13 cellular contexts compared by ENCODE assay signal in the genomic region with DNA sequence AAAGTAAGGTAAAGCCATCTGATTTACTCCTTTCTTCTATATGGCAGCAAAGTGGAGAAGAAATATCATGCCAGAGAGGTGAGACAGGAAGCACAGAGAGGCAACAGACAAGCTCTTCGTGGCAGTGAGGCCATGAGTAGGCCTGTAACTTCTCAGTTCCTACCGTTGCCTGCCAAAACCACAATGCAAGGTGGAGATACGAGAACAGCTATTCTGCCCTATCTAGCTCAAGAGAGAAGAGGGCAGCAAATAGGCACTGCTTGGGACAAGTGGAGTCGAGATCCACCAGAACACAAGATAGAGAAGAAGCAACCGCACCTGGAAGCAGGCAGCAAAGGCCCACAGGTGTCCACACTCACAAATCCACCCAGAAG. TPM values are rescaled to one million over a fixed set of nuclear protein-coding genes. Genes with fewer than 3 reads are reported as not detected.
DNase-seq lines count a peak whose midpoint lies in the region; ATAC-seq and TF ChIP-seq lines count a peak whose summit lies in the region.
"Had no signal": no experiment of that assay in that cellular context is flagged by ENCODE, and none has a peak within 500 bp of the region (broad histone marks: within the 10 kb centered on the region; RNA-seq: fewer than 3 reads in every experiment).

No MANE protein-coding gene starts in this region.

- peaks cover 26% of the 10 kb centered on the region for H3K4me1 Mint-ChIP-seq in activated naive CD4-positive, alpha-beta T cell treated with anti-CD3 and anti-CD28 coated beads, Interleukin-2, amount 10 ng/mL, durations not matched to agents 7 days and 5 days
- peaks cover 22% of the 10 kb centered on the region for H3K4me1 Mint-ChIP-seq in activated T-helper 2 cell treated with anti-CD3 and anti-CD28 coated beads, Interferon-gamma antibody, Interleukin-2, Interleukin-4, amounts not matched to agents 10 μg/mL and 5 μg/mL and 100 μg/mL, durations not matched to agents 14 hours and 24 hours and 36 hours (ENCODE audit: low read depth)
- peaks cover 32% of the 10 kb centered on the region for H3K4me1 Mint-ChIP-seq in stimulated activated memory B cell treated with anti-CD40 and anti-IgM and Interleukin-4, amounts not matched to agents 10 μg/mL and 1 μg/mL and 100 μg/mL, for 72 hours

- no peaks in the 10 kb centered on the region for H3K27me3 Mint-ChIP-seq in activated naive CD4-positive, alpha-beta T cell treated with anti-CD3 and anti-CD28 coated beads, Interleukin-2, amount 10 ng/mL, durations not matched to agents 7 days and 5 days
- no peaks in the 10 kb centered on the region for H3K27me3 Mint-ChIP-seq in activated T-helper 2 cell treated with anti-CD3 and anti-CD28 coated beads, Interferon-gamma antibody, Interleukin-2, Interleukin-4, amounts not matched to agents 10 μg/mL and 5 μg/mL and 100 μg/mL, durations not matched to agents 14 hours and 24 hours and 36 hours (ENCODE audit: low read depth)
- no peaks in the 10 kb centered on the region for H3K27me3 Mint-ChIP-seq in stimulated activated memory B cell treated with anti-CD40 and anti-IgM and Interleukin-4, amounts not matched to agents 10 μg/mL and 1 μg/mL and 100 μg/mL, for 72 hours

- H3K36me3 ChIP-seq in Peyer's patch = no peaks in the 10 kb centered on the region
- H3K36me3 ChIP-seq: adrenal gland had no signal

- no peak for TF ChIP-seq POLR2A in Peyer's patch (IDR thresholded peaks at IDR 0.05)

- DNase-seq in activated naive CD4-positive, alpha-beta T cell treated with anti-CD3 and anti-CD28 coated beads, Interleukin-2, amount 10 ng/mL, durations not matched to agents 7 days and 5 days = peak; percentile 46
- DNase-seq in activated naive CD4-positive, alpha-beta T cell treated with Interleukin-2 at 50 U/mL for 16 hours = no peak
- DNase-seq in HUDEP-2 (lab: John Stamatoyannopoulos, UW; ENCODE audit: unreplicated experiment in 76 of 76) (peak in 72 of 76 experiments; percentile 21 to 88 (median 64)), foreskin fibroblast (no peak), Peyer's patch (no peak), sciatic nerve (ENCODE audit: low spot score) (no peak)
- peak; percentile 17 for DNase-seq in activated T-helper 2 cell treated with anti-CD3 and anti-CD28 coated beads, Interferon-gamma antibody, Interleukin-2, Interleukin-4, amounts not matched to agents 10 μg/mL and 5 μg/mL and 100 μg/mL, durations not matched to agents 14 hours and 24 hours and 36 hours (ENCODE audit: low spot score)
- DNase-seq: adrenal gland, GM23248, NCI-H1105 treated with DMSO at 0.1 percent for 48 hours, small intestine had no signal

- no peak overlapping the region for H3K4me3 Mint-ChIP-seq in activated naive CD4-positive, alpha-beta T cell treated with anti-CD3 and anti-CD28 coated beads, Interleukin-2, amount 10 ng/mL, durations not matched to agents 7 days and 5 days
- H3K4me3 Mint-ChIP-seq in activated T-helper 2 cell treated with anti-CD3 and anti-CD28 coated beads, Interferon-gamma antibody, Interleukin-2, Interleukin-4, amounts not matched to agents 10 μg/mL and 5 μg/mL and 100 μg/mL, durations not matched to agents 14 hours and 24 hours and 36 hours (ENCODE audit: low read depth) = peak overlapping the region; percentile 32
- H3K4me3 Mint-ChIP-seq in stimulated activated memory B cell treated with anti-CD40 and anti-IgM and Interleukin-4, amounts not matched to agents 10 μg/mL and 1 μg/mL and 100 μg/mL, for 72 hours = no peak overlapping the region

- TF ChIP-seq CTCF in foreskin fibroblast (IDR thresholded peaks at IDR 0.05; ENCODE audit: low read depth, low read length) (no peak), Peyer's patch (IDR thresholded peaks at IDR 0.05) (no peak)

- intact Hi-C loops in activated T-helper 2 cell treated with anti-CD3 and anti-CD28 coated beads, Interferon-gamma antibody, Interleukin-2, Interleukin-4, amounts not matched to agents 10 μg/mL and 5 μg/mL and 100 μg/mL, durations not matched to agents 14 hours and 24 hours and 36 hours (cut with micrococcal nuclease) = no loop called here
- intact Hi-C loops in sciatic nerve (cut with DNase I) = no loop called here

- CTCF ChIA-PET in activated naive CD4-positive, alpha-beta T cell treated with anti-CD3 and anti-CD28 coated beads, Interleukin-2, amount 10 ng/mL, durations not matched to agents 7 days and 5 days (lab: Charles Lee) = interaction anchor here (0.5 to 1.8 kb wide), 4 partner anchors 11 to 791 kb away, joined by 3 to 9 read pairs (median 4); no protein-coding TSS in a partner anchor

- no peaks in the 10 kb centered on the region for H3K9me3 Mint-ChIP-seq in activated naive CD4-positive, alpha-beta T cell treated with anti-CD3 and anti-CD28 coated beads, Interleukin-2, amount 10 ng/mL, durations not matched to agents 7 days and 5 days
- no peaks in the 10 kb centered on the region for H3K9me3 Mint-ChIP-seq in activated T-helper 2 cell treated with anti-CD3 and anti-CD28 coated beads, Interferon-gamma antibody, Interleukin-2, Interleukin-4, amounts not matched to agents 10 μg/mL and 5 μg/mL and 100 μg/mL, durations not matched to agents 14 hours and 24 hours and 36 hours
- H3K9me3 Mint-ChIP-seq in stimulated activated memory B cell treated with anti-CD40 and anti-IgM and Interleukin-4, amounts not matched to agents 10 μg/mL and 1 μg/mL and 100 μg/mL, for 72 hours = no peaks in the 10 kb centered on the region

- no peaks in the 10 kb centered on the region for H3K27me3 ChIP-seq in Peyer's patch
- H3K27me3 ChIP-seq: adrenal gland, BLaER1 had no signal

- no peak overlapping the region for H3K27ac ChIP-seq in Peyer's patch
- H3K27ac ChIP-seq: adrenal gland, BLaER1, GM23248 had no signal

- H3K36me3 Mint-ChIP-seq in activated naive CD4-positive, alpha-beta T cell treated with anti-CD3 and anti-CD28 coated beads, Interleukin-2, amount 10 ng/mL, durations not matched to agents 7 days and 5 days = peaks cover 17% of the 10 kb centered on the region
- peaks cover 7% of the 10 kb centered on the region for H3K36me3 Mint-ChIP-seq in activated T-helper 2 cell treated with anti-CD3 and anti-CD28 coated beads, Interferon-gamma antibody, Interleukin-2, Interleukin-4, amounts not matched to agents 10 μg/mL and 5 μg/mL and 100 μg/mL, durations not matched to agents 14 hours and 24 hours and 36 hours (ENCODE audit: low read depth)
- H3K36me3 Mint-ChIP-seq in stimulated activated memory B cell treated with anti-CD40 and anti-IgM and Interleukin-4, amounts not matched to agents 10 μg/mL and 1 μg/mL and 100 μg/mL, for 72 hours = peaks cover 13% of the 10 kb centered on the region

- peak; percentile 60 for ATAC-seq in stimulated activated memory B cell treated with anti-CD40 and anti-IgM and Interleukin-4, amounts not matched to agents 10 μg/mL and 1 μg/mL and 100 μg/mL, for 72 hours
- no peak for ATAC-seq in sciatic nerve

- no peaks in the 10 kb centered on the region for H3K9me3 ChIP-seq in Peyer's patch
- H3K9me3 ChIP-seq: adrenal gland had no signal

- H3K4me3 ChIP-seq in foreskin fibroblast (ENCODE audit: low read depth in 1 of 2, low read length in 2 of 2) = no peak overlapping the region
- H3K4me3 ChIP-seq in Peyer's patch = no peak overlapping the region
- H3K4me3 ChIP-seq: adrenal gland, BLaER1, GM23248 had no signal

- peak overlapping the region; percentile 82 for H3K27ac Mint-ChIP-seq in activated naive CD4-positive, alpha-beta T cell treated with anti-CD3 and anti-CD28 coated beads, Interleukin-2, amount 10 ng/mL, durations not matched to agents 7 days and 5 days
- peak overlapping the region; percentile 81 for H3K27ac Mint-ChIP-seq in activated T-helper 2 cell treated with anti-CD3 and anti-CD28 coated beads, Interferon-gamma antibody, Interleukin-2, Interleukin-4, amounts not matched to agents 10 μg/mL and 5 μg/mL and 100 μg/mL, durations not matched to agents 14 hours and 24 hours and 36 hours
- peak overlapping the region; percentile 44 for H3K27ac Mint-ChIP-seq in stimulated activated memory B cell treated with anti-CD40 and anti-IgM and Interleukin-4, amounts not matched to agents 10 μg/mL and 1 μg/mL and 100 μg/mL, for 72 hours

- peaks cover 0 to 4% (median 0%) of the 10 kb centered on the region in 4 donors for H3K4me1 ChIP-seq in Peyer's patch

RNA-seq across cellular contexts. Expression of a gene that starts 24.8 kb away (rescaled TPM):
- 16.5 and 17.3 TPM in 2 replicates for total RNA-seq in activated T-helper 2 cell treated with anti-CD3 and anti-CD28 coated beads, Interferon-gamma antibody, Interleukin-2, Interleukin-4, amounts not matched to agents 10 μg/mL and 5 μg/mL and 100 μg/mL, durations not matched to agents 14 hours and 24 hours and 36 hours
- total RNA-seq in Peyer's patch = 10 to 100 TPM; 15.2 to 29.9 (median 24.0) TPM
- total RNA-seq in sciatic nerve = 21.7 TPM

RNA-seq across cellular contexts. Expression of a gene that starts 25.2 kb away (rescaled TPM):
- total RNA-seq in activated T-helper 2 cell treated with anti-CD3 and anti-CD28 coated beads, Interferon-gamma antibody, Interleukin-2, Interleukin-4, amounts not matched to agents 10 μg/mL and 5 μg/mL and 100 μg/mL, durations not matched to agents 14 hours and 24 hours and 36 hours = 0.51 and 1.0 TPM in 2 replicates
- total RNA-seq in Peyer's patch (1 to 10 TPM in 1 of 4 donors, under 1 TPM in 2, not detected in 1; 0.35 to 7.4 (median 0.94) TPM), sciatic nerve (1.5 TPM)

Comparison
In these comparisons a context has a peak if more than half of its experiments do, and no peak if none do; other contexts are left out.
1. DNase-seq: peak in activated naive CD4-positive, alpha-beta T cell treated with anti-CD3 and anti-CD28 coated beads, Interleukin-2, amount 10 ng/mL, durations not matched to agents 7 days and 5 days (single experiment), HUDEP-2 (72 of 76) and activated T-helper 2 cell treated with anti-CD3 and anti-CD28 coated beads, Interferon-gamma antibody, Interleukin-2, Interleukin-4, amounts not matched to agents 10 μg/mL and 5 μg/mL and 100 μg/mL, durations not matched to agents 14 hours and 24 hours and 36 hours (single experiment); none in activated naive CD4-positive, alpha-beta T cell treated with Interleukin-2 at 50 U/mL for 16 hours (single experiment), foreskin fibroblast (0 of 2), Peyer's patch (0 of 3) and sciatic nerve (single experiment).
2. Peak in every context shown above with its lines, with median percentiles within 50 percentile points of each other: H3K27ac Mint-ChIP-seq.